ENCODE assay signal across 1 cellular context in genomic region chr4:70704333-70705145, GRCh38.
TF ChIP-seq lines count a peak whose summit lies in the region.

No MANE protein-coding gene starts in this region.

TF ChIP-seq in HepG2, 621 proteins besides CTCF, POLR2A, EP300 and RAD21 (continued from another document and continues in another):
- TF ChIP-seq NR1H2 (CRISPR knock-in tag; IDR thresholded peaks at IDR 0.05; ENCODE audit: borderline replicate concordance, low read depth): no peak
- TF ChIP-seq ZFP36L1 (CRISPR knock-in tag; IDR thresholded peaks at IDR 0.05): no peak
- no peak for TF ChIP-seq NONO (IDR thresholded peaks at IDR 0.05)
- peak; percentile 37; the same call in 1 of the 2 replicates for TF ChIP-seq NONO (CRISPR knock-in tag; conservative IDR thresholded peaks at IDR 0.05)
- TF ChIP-seq ELF1 (CRISPR knock-in tag; IDR thresholded peaks at IDR 0.05): peak; percentile 71
- peak; percentile 54; the same call in 1 of the 2 replicates for TF ChIP-seq POLR2G (IDR thresholded peaks at IDR 0.05; ENCODE audit: low read depth, low read length)
- TF ChIP-seq ZNF644 (CRISPR knock-in tag; IDR thresholded peaks at IDR 0.05; ENCODE audit: low read depth): no peak
- no peak for TF ChIP-seq RARG (CRISPR knock-in tag; IDR thresholded peaks at IDR 0.05; ENCODE audit: low read depth)
- peak; percentile 38; the same call in 1 of the 2 replicates for TF ChIP-seq HNF4G (IDR thresholded peaks at IDR 0.05; ENCODE audit: borderline replicate concordance, low read depth, low read length)
- TF ChIP-seq HNF4G (CRISPR knock-in tag; IDR thresholded peaks at IDR 0.05; ENCODE audit: borderline replicate concordance, low read depth): no peak
- TF ChIP-seq ZNF746 (CRISPR knock-in tag; IDR thresholded peaks at IDR 0.05): peak; percentile 29; the same call in 1 of the 2 replicates
- TF ChIP-seq MXD1 (CRISPR knock-in tag; IDR thresholded peaks at IDR 0.05): peak; percentile 31; the same call in 1 of the 2 replicates
- TF ChIP-seq FOXO1 (CRISPR knock-in tag; IDR thresholded peaks at IDR 0.05): no peak; the same call in 1 of the 2 replicates
- TF ChIP-seq ZNF441 (CRISPR knock-in tag; IDR thresholded peaks at IDR 0.05; ENCODE audit: borderline replicate concordance): peak; percentile 16; the same call in 1 of the 2 replicates
- TF ChIP-seq FOXK1 (CRISPR knock-in tag; IDR thresholded peaks at IDR 0.05; ENCODE audit: borderline replicate concordance, low read depth): no peak; the same call in 1 of the 2 replicates
- TF ChIP-seq YEATS4 (CRISPR knock-in tag; IDR thresholded peaks at IDR 0.05; ENCODE audit: borderline replicate concordance): peak; percentile 37; the same call in 1 of the 2 replicates
- peak; percentile 34; the same call in 1 of the 2 replicates for TF ChIP-seq HOXA3 (CRISPR knock-in tag; IDR thresholded peaks at IDR 0.05)
- TF ChIP-seq ZBTB40 (IDR thresholded peaks at IDR 0.05): peak; percentile 53
- TF ChIP-seq ZBTB40 (CRISPR knock-in tag; IDR thresholded peaks at IDR 0.05): peak; percentile 94
- TF ChIP-seq BCL3 (CRISPR knock-in tag; IDR thresholded peaks at IDR 0.05): peak; percentile 6; the same call in 1 of the 2 replicates
- no peak for TF ChIP-seq RARA (CRISPR knock-in tag; IDR thresholded peaks at IDR 0.05)
- TF ChIP-seq ATAD3A (CRISPR knock-in tag; IDR thresholded peaks at IDR 0.05): no peak
- TF ChIP-seq EEA1 (CRISPR knock-in tag; IDR thresholded peaks at IDR 0.05; ENCODE audit: borderline replicate concordance): no peak
- 0 out of 2 replicates have a peak, but pooled peaks have one; percentile 4 for TF ChIP-seq BORCS8-MEF2B (CRISPR knock-in tag; IDR thresholded peaks at IDR 0.05)
- TF ChIP-seq ZNF446 (CRISPR knock-in tag; IDR thresholded peaks at IDR 0.05): peak; percentile 43; the same call in 1 of the 2 replicates
- no peak for TF ChIP-seq RBM39 (IDR thresholded peaks at IDR 0.05; ENCODE audit: low read depth, low read length, poor library complexity, severe bottlenecking)
- peak; percentile 78 for TF ChIP-seq ZFY (CRISPR knock-in tag; IDR thresholded peaks at IDR 0.05)
- TF ChIP-seq MYC (CRISPR knock-in tag; IDR thresholded peaks at IDR 0.05; ENCODE audit: borderline replicate concordance): peak; percentile 20; the same call in 1 of the 2 replicates
- TF ChIP-seq ARNT2 (CRISPR knock-in tag; IDR thresholded peaks at IDR 0.05; ENCODE audit: low read depth): peak; percentile 91
- no peak for TF ChIP-seq ZBTB46 (CRISPR knock-in tag; IDR thresholded peaks at IDR 0.05; ENCODE audit: borderline replicate concordance)
- TF ChIP-seq IRF1 (CRISPR knock-in tag; IDR thresholded peaks at IDR 0.05; ENCODE audit: low read depth): no peak
- peak; percentile 53; the same call in 1 of the 2 replicates for TF ChIP-seq ZNF501 (CRISPR knock-in tag; IDR thresholded peaks at IDR 0.05)
- TF ChIP-seq SMYD3 (CRISPR knock-in tag; IDR thresholded peaks at IDR 0.05): no peak
- TF ChIP-seq SOX6 (IDR thresholded peaks at IDR 0.05): no peak
- peak; percentile 25; the same call in 1 of the 2 replicates for TF ChIP-seq SOX6 (CRISPR knock-in tag; IDR thresholded peaks at IDR 0.05)
- TF ChIP-seq MNT (IDR thresholded peaks at IDR 0.05): no peak
- TF ChIP-seq ZNF713 (CRISPR knock-in tag; IDR thresholded peaks at IDR 0.05): no peak
- TF ChIP-seq LCORL (IDR thresholded peaks at IDR 0.05): no peak
- peak; percentile 56 for TF ChIP-seq LCORL (CRISPR knock-in tag; IDR thresholded peaks at IDR 0.05)
- peak; percentile 60 for TF ChIP-seq KMT2B (CRISPR knock-in tag; IDR thresholded peaks at IDR 0.05)
- TF ChIP-seq ZNF749 (CRISPR knock-in tag; IDR thresholded peaks at IDR 0.05; ENCODE audit: borderline replicate concordance): no peak
- no peak for TF ChIP-seq KLF6 (CRISPR knock-in tag; IDR thresholded peaks at IDR 0.05)
- TF ChIP-seq TAF1 (CRISPR knock-in tag; IDR thresholded peaks at IDR 0.05): peak; percentile 58; the same call in 1 of the 2 replicates
- TF ChIP-seq BATF2 (CRISPR knock-in tag; IDR thresholded peaks at IDR 0.05): no peak
- peak; percentile 100 for TF ChIP-seq ZNF777 (CRISPR knock-in tag; IDR thresholded peaks at IDR 0.05)
- peak; percentile 30; the same call in 1 of the 2 replicates for TF ChIP-seq GATA4 (IDR thresholded peaks at IDR 0.05; ENCODE audit: borderline replicate concordance, low read depth)
- no peak for TF ChIP-seq ARID2 (CRISPR knock-in tag; IDR thresholded peaks at IDR 0.05; ENCODE audit: borderline replicate concordance)
- peak; percentile 69; the same call in 1 of the 2 replicates for TF ChIP-seq ZBTB7A (CRISPR knock-in tag; IDR thresholded peaks at IDR 0.05)
- TF ChIP-seq ZNF770 (CRISPR knock-in tag; IDR thresholded peaks at IDR 0.05): peak; percentile 59
- TF ChIP-seq ZNF17 (CRISPR knock-in tag; IDR thresholded peaks at IDR 0.05): no peak
- peak; percentile 26; the same call in 1 of the 2 replicates for TF ChIP-seq THAP7 (CRISPR knock-in tag; IDR thresholded peaks at IDR 0.05)
